Comparison of ENCODE assay signal across 9 cellular contexts in genomic region chr10:3811331-3811870, GRCh38. TPM values are rescaled to one million over a fixed set of nuclear protein-coding genes. Genes with fewer than 3 reads are reported as not detected.
DNase-seq lines count a peak whose midpoint lies in the region; ATAC-seq and TF ChIP-seq lines count a peak whose summit lies in the region.
"Had no signal": no experiment of that assay in that cellular context is flagged by ENCODE, and none has a peak within 500 bp of the region (broad histone marks: within the 10 kb centered on the region; RNA-seq: fewer than 3 reads in every experiment).

No MANE protein-coding gene starts in this region.

- CTCF ChIA-PET in activated B cell treated with CpG ODN at 0.5 μM for 24 hours (lab: Charles Lee) = interaction anchor here (1.4 kb wide), 1 partner anchor 26 kb away, joined by 3 read pairs; the partner anchor contains the start of gene KLF6

- H3K9me3 Mint-ChIP-seq in activated B cell treated with CpG ODN at 0.5 μM for 24 hours = no peaks in the 10 kb centered on the region
- H3K9me3 Mint-ChIP-seq: neural crest cell had no signal

- peak; percentile 51 for DNase-seq in AG20443 (ENCODE audit: low spot score)
- peak; percentile 29 for DNase-seq in activated B cell treated with CpG ODN at 0.5 μM for 24 hours
- DNase-seq in epithelial cell of proximal tubule (ENCODE audit: low read depth) = peak; percentile 99
- no peak for DNase-seq in omental fat pad (ENCODE audit: low spot score)
- DNase-seq in occipital lobe (lab: John Stamatoyannopoulos, UW) = no peak
- no peak for DNase-seq in LoVo (ENCODE audit: low spot score)

- POLR2A ChIA-PET in activated B cell treated with CpG ODN at 0.5 μM for 24 hours (lab: Charles Lee) = interaction anchor here (0.6 to 5.6 kb wide), 8 partner anchors 20 to 124 kb away, joined by 3 to 95 read pairs (median 4); partner anchors contain the start of gene KLF6

- no peaks in the 10 kb centered on the region for H3K36me3 Mint-ChIP-seq in activated B cell treated with CpG ODN at 0.5 μM for 24 hours (ENCODE audit: low read depth)

- no peaks in the 10 kb centered on the region for H3K27me3 Mint-ChIP-seq in activated B cell treated with CpG ODN at 0.5 μM for 24 hours

- H3K4me3 Mint-ChIP-seq in activated B cell treated with CpG ODN at 0.5 μM for 24 hours = peak overlapping the region; percentile 74
- H3K4me3 Mint-ChIP-seq: neural crest cell had no signal

- peak overlapping the region; percentile 19 for H3K4me3 ChIP-seq in epithelial cell of proximal tubule (ENCODE audit: low read depth, low read length)

- ATAC-seq in GM19351 (IDR thresholded peaks at IDR 0.05; ENCODE audit: unreplicated experiment) (peak; percentile 83), HG03432 (IDR thresholded peaks at IDR 0.05; ENCODE audit: unreplicated experiment) (peak; percentile 88), activated B cell treated with CpG ODN at 0.5 μM for 24 hours (ENCODE audit: low read depth) (peak; percentile 95), omental fat pad (ENCODE audit: low FRiP score) (peak; percentile 47)

- peak overlapping the region; percentile 84 for H3K27ac Mint-ChIP-seq in activated B cell treated with CpG ODN at 0.5 μM for 24 hours

- intact Hi-C loops in activated B cell treated with CpG ODN at 0.5 μM for 24 hours (cut with micrococcal nuclease) = loop anchor here (1.0 kb wide), 5 partner anchors 18 to 62 kb away; partner anchors contain the start of gene KLF6

- H3K4me1 Mint-ChIP-seq in activated B cell treated with CpG ODN at 0.5 μM for 24 hours = peaks cover 51% of the 10 kb centered on the region

- TF ChIP-seq CTCF in activated B cell treated with CpG ODN at 0.5 μM for 24 hours (IDR thresholded peaks at IDR 0.05) (no peak), epithelial cell of proximal tubule (conservative IDR thresholded peaks at IDR 0.05; ENCODE audit: low read depth, low read length) (no peak), omental fat pad (IDR thresholded peaks at IDR 0.05) (no peak)

RNA-seq across cellular contexts. Expression of gene KLF6, which starts 26.4 kb away (rescaled TPM):
- total RNA-seq in activated B cell treated with CpG ODN at 0.5 μM for 24 hours (134 and 151 TPM in 2 replicates), epithelial cell of proximal tubule (52.6 and 88.1 TPM in 2 replicates), omental fat pad (100 to 1,000 TPM; 185 to 404 (median 276) TPM), occipital lobe (91.9 TPM)

Comparison
In these comparisons a context has a peak if more than half of its experiments do, and no peak if none do; other contexts are left out.
1. DNase-seq: peak in AG20443 (single experiment), activated B cell treated with CpG ODN at 0.5 μM for 24 hours (single experiment) and epithelial cell of proximal tubule (single experiment); none in omental fat pad (single experiment), occipital lobe (single experiment) and LoVo (single experiment).
2. Peak in every context shown above with its lines, with median percentiles within 50 percentile points of each other: ATAC-seq.